ENCODE assay signal across 26 cellular contexts in the genomic region with DNA sequence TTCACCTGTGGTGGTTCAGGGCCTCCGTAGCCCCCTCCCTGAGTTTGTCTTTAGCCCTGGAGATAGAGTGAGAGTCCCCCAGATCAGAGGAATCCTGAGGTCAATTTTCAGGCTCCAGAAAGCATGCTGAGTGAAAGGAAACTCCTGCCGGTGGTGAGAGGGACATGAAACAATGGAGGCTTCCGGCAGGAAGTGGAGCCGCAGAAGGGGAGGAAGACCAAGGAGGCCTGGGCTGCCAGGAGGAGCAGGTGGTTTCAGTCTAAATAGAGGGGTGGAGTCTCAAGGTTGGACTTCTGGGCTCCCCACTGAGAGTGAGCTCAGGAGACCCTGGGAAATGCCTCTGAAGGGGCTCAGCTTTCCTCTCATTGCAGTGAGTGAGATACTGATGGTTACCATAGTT. TPM values are rescaled to one million over a fixed set of nuclear protein-coding genes. Genes with fewer than 3 reads are reported as not detected.
DNase-seq lines count a peak whose midpoint lies in the region; ATAC-seq, FAIRE-seq and TF ChIP-seq lines count a peak whose summit lies in the region.
"Had no signal": no experiment of that assay in that cellular context is flagged by ENCODE, and none has a peak within 500 bp of the region (broad histone marks: within the 10 kb centered on the region; RNA-seq: fewer than 3 reads in every experiment).

No MANE protein-coding gene starts in this region.

- H3K27me3 Mint-ChIP-seq in osteocyte (ENCODE audit: unreplicated experiment) = peaks cover 21% of the 10 kb centered on the region

- intact Hi-C loops in K562 (cut with micrococcal nuclease) = no loop called here
- intact Hi-C loops in gastrocnemius medialis (cut with DNase I; ENCODE audit: low total_unique reads) = no loop called here

- CTCF ChIA-PET in K562 (lab: Yijun Ruan, JAX; ENCODE audit: low intra/inter-chr PET ratio) = no interaction called here

- H3K27ac Mint-ChIP-seq in osteocyte (ENCODE audit: unreplicated experiment) = no peak overlapping the region
- H3K27ac Mint-ChIP-seq: activated naive CD4-positive, alpha-beta T cell treated with anti-CD3 and anti-CD28 coated beads, Interleukin-2, amount 10 ng/mL, durations not matched to agents 7 days and 5 days; activated T-cell treated with anti-CD3 and anti-CD28 coated beads, Interleukin-2, amount 50 U/mL, for 72 hours; CD8-positive, alpha-beta memory T cell; mesothelial cell of epicardium; naive thymus-derived CD8-positive, alpha-beta T cell; stimulated activated memory B cell treated with anti-CD40 and anti-IgM and Interleukin-4, amounts not matched to agents 10 μg/mL and 1 μg/mL and 100 μg/mL, for 72 hours had no signal

- H3K79me2 ChIP-seq in K562 (ENCODE audit: control insufficient read depth, insufficient read depth, low read length) = no peaks in the 10 kb centered on the region

- no peak overlapping the region for H3K4me2 ChIP-seq in K562 (ENCODE audit: insufficient read depth, low read length)

- no peak overlapping the region for H3K9ac ChIP-seq in K562 (ENCODE audit: insufficient read depth in 1 of 2, low read depth in 2 of 2, low read length in 2 of 2)

- H3K4me1 Mint-ChIP-seq in osteocyte (ENCODE audit: unreplicated experiment) = no peaks in the 10 kb centered on the region
- H3K4me1 Mint-ChIP-seq: CD8-positive, alpha-beta memory T cell; stimulated activated memory B cell treated with anti-CD40 and anti-IgM and Interleukin-4, amounts not matched to agents 10 μg/mL and 1 μg/mL and 100 μg/mL, for 72 hours had no signal

- WGBS in K562 (ENCODE audit: insufficient coverage, low coverage, missing lambda C conversion rate) = 36% methylated on average over 4 of the region's 4 CpGs

- TF ChIP-seq POLR2A in K562 (conservative IDR thresholded peaks at IDR 0.05) (no peak), gastrocnemius medialis (IDR thresholded peaks at IDR 0.05) (no peak)

- H3K9me3 ChIP-seq in K562 (replicated peaks; ENCODE audit: control insufficient read depth, insufficient read depth, low read depth, low read length) (no peaks in the 10 kb centered on the region; the same call in 1 of the 2 replicates), gastrocnemius medialis (no peaks in the 10 kb centered on the region)
- H3K9me3 ChIP-seq: gastroesophageal sphincter, HAP-1, pancreas, thyroid gland had no signal

- peaks cover 10% of the 10 kb centered on the region for H3K9me3 Mint-ChIP-seq in osteocyte (ENCODE audit: unreplicated experiment)
- H3K9me3 Mint-ChIP-seq: activated T-cell treated with anti-CD3 and anti-CD28 coated beads, Interleukin-2, amount 50 U/mL, for 72 hours had no signal

- H3K27me3 ChIP-seq in K562 (ENCODE audit: control insufficient read depth in 2 of 2, insufficient read depth in 2 of 2, low read length in 2 of 2) (peaks cover 0 to 8% of the 10 kb centered on the region in 2 experiments; a peak in 1 of 5 replicates), gastrocnemius medialis (no peaks in the 10 kb centered on the region)
- H3K27me3 ChIP-seq: pancreas, thyroid gland had no signal

- H2AFZ ChIP-seq in K562 (ENCODE audit: low read depth, low read length) = no peak overlapping the region

- no peaks in the 10 kb centered on the region for H3K36me3 ChIP-seq in K562 (ENCODE audit: control insufficient read depth, insufficient read depth, low read length)
- no peaks in the 10 kb centered on the region for H3K36me3 ChIP-seq in gastrocnemius medialis
- H3K36me3 ChIP-seq: gastroesophageal sphincter, HAP-1, pancreas, thyroid gland had no signal

- no peaks in the 10 kb centered on the region for H3K9me1 ChIP-seq in K562 (ENCODE audit: control insufficient read depth, insufficient read depth, low read length)

- POLR2A ChIA-PET in K562 (lab: Yijun Ruan, JAX) = interaction anchor here (0.6 kb wide), 2 partner anchors 227 to 1482 kb away, joined by 3 read pairs; no protein-coding TSS in a partner anchor

- in situ Hi-C loops in K562 (cut with MboI) (no loop called here), gastrocnemius medialis (cut with MboI; ENCODE audit: low sequenced_read_pairs in 4 of 4) (no loop called here)

- no peak overlapping the region for H3K4me3 Mint-ChIP-seq in osteocyte (ENCODE audit: unreplicated experiment)
- H3K4me3 Mint-ChIP-seq: activated naive CD4-positive, alpha-beta T cell treated with anti-CD3 and anti-CD28 coated beads, Interleukin-2, amount 10 ng/mL, durations not matched to agents 7 days and 5 days; activated T-cell treated with anti-CD3 and anti-CD28 coated beads, Interleukin-2, amount 50 U/mL, for 72 hours; CD8-positive, alpha-beta memory T cell; mesothelial cell of epicardium; naive thymus-derived CD8-positive, alpha-beta T cell; stimulated activated memory B cell treated with anti-CD40 and anti-IgM and Interleukin-4, amounts not matched to agents 10 μg/mL and 1 μg/mL and 100 μg/mL, for 72 hours had no signal

- no peak for FAIRE-seq in K562 (lab: Jason Lieb, UNC)
- FAIRE-seq: pancreas had no signal

- TF ChIP-seq RAD21 in K562 (CRISPR knock-in tag; conservative IDR thresholded peaks at IDR 0.05 in 1 of 2, IDR thresholded peaks at IDR 0.05 in 1 of 2) = no peak

- peaks cover 9% of the 10 kb centered on the region; the same call in 1 of the 2 replicates for H4K20me1 ChIP-seq in K562 (replicated peaks; ENCODE audit: control insufficient read depth, insufficient read depth, low read length)

- H3K4me1 ChIP-seq in K562 (replicated peaks in 1 of 2; ENCODE audit: control insufficient read depth in 2 of 2, insufficient read depth in 2 of 2, low read length in 2 of 2) (no peaks in the 10 kb centered on the region; a peak in 1 of 5 replicates), gastrocnemius medialis (peaks cover 6 to 15% of the 10 kb centered on the region in 2 donors)
- H3K4me1 ChIP-seq: HAP-1 had no signal

- H3K36me3 Mint-ChIP-seq in osteocyte (ENCODE audit: unreplicated experiment) = no peaks in the 10 kb centered on the region
- H3K36me3 Mint-ChIP-seq: activated naive CD4-positive, alpha-beta T cell treated with anti-CD3 and anti-CD28 coated beads, Interleukin-2, amount 10 ng/mL, durations not matched to agents 7 days and 5 days; CD8-positive, alpha-beta memory T cell; mesothelial cell of epicardium; stimulated activated memory B cell treated with anti-CD40 and anti-IgM and Interleukin-4, amounts not matched to agents 10 μg/mL and 1 μg/mL and 100 μg/mL, for 72 hours had no signal

- H3K27ac ChIP-seq in K562 (ENCODE audit: extremely low read depth, low read depth, low read length) (no peak overlapping the region), gastrocnemius medialis (peak overlapping the region; percentile 37 to 78 (median 70))
- H3K27ac ChIP-seq: thyroid gland had no signal

- peak; percentile 64 for DNase-seq in Jurkat, Clone E6-1 (ENCODE audit: low read depth, low spot score)
- DNase-seq in K562 (ENCODE audit: extremely low read depth in 1 of 4, low spot score in 3 of 4) = no peak
- peak; percentile 44 for DNase-seq in left kidney (ENCODE audit: low read depth, low spot score)
- no peak for DNase-seq in gastrocnemius medialis
- DNase-seq in osteocyte (ENCODE audit: extremely low spot score, unreplicated experiment) = no peak
- DNase-seq in COLO668 (lab: John Stamatoyannopoulos, UW; ENCODE audit: unreplicated experiment) = no peak
- DNase-seq in NCI-H748 treated with DMSO at 0.1 percent for 48 hours (lab: John Stamatoyannopoulos, UW) = no peak
- DNase-seq: activated naive CD4-positive, alpha-beta T cell treated with anti-CD3 and anti-CD28 coated beads, Interleukin-2, amount 10 ng/mL, durations not matched to agents 7 days and 5 days; activated T-cell treated with anti-CD3 and anti-CD28 coated beads, Interleukin-2, amount 50 U/mL, for 72 hours; anterior cingulate cortex; CD8-positive, alpha-beta memory T cell; DMS79; Karpas-422; naive thymus-derived CD8-positive, alpha-beta T cell; NCI-H1048; NCI-H1930; NCI-H226; pancreas; SW 1271; thyroid gland had no signal

- no peak for TF ChIP-seq CTCF in K562 (IDR thresholded peaks at IDR 0.05 in 2 of 3, conservative IDR thresholded peaks at IDR 0.05 in 1 of 3; ENCODE audit: insufficient read depth in 2 of 3, low read depth in 1 of 3, low read length in 3 of 3)
- TF ChIP-seq CTCF in gastrocnemius medialis (IDR thresholded peaks at IDR 0.05 in 4 of 5, conservative IDR thresholded peaks at IDR 0.05 in 1 of 5) = no peak
- TF ChIP-seq CTCF in osteocyte (IDR thresholded peaks at IDR 0.05) = no peak

- no peak for TF ChIP-seq EP300 in K562 (IDR thresholded peaks at IDR 0.05; ENCODE audit: low read length)

- BruUV-seq in K562 (replicated peaks; lab: Mats Ljungman, UMichigan) = no TSS peak

- ATAC-seq in K562 (no peak), gastrocnemius medialis (peak in 1 of 2 donors; percentile 39)
- ATAC-seq: activated T-cell treated with anti-CD3 and anti-CD28 coated beads, Interleukin-2, amount 50 U/mL, for 72 hours; gastroesophageal sphincter; naive thymus-derived CD8-positive, alpha-beta T cell; pancreas; stimulated activated memory B cell treated with anti-CD40 and anti-IgM and Interleukin-4, amounts not matched to agents 10 μg/mL and 1 μg/mL and 100 μg/mL, for 72 hours had no signal

- no peak overlapping the region for H3K4me3 ChIP-seq in Jurkat, Clone E6-1 (ENCODE audit: low read length)
- H3K4me3 ChIP-seq in K562 (no peak overlapping the region), gastrocnemius medialis (no peak overlapping the region)
- H3K4me3 ChIP-seq: gastroesophageal sphincter, HAP-1, pancreas, thyroid gland had no signal

TF ChIP-seq in K562, 482 proteins besides CTCF, POLR2A, EP300 and RAD21 (continues in another document):
- TF ChIP-seq KLF13 (tag; IDR thresholded peaks at IDR 0.05; ENCODE audit: borderline replicate concordance, low read depth) = no peak

RNA-seq across cellular contexts. Expression of a gene that starts 10.6 kb away (rescaled TPM):
- polyA plus RNA-seq in Jurkat, Clone E6-1 (2012; ENCODE audit: insufficient read depth, insufficient read length) = not detected
- total RNA-seq in K562 (2011; cell fraction: chromatin; rRNA removed; ENCODE audit: low replicate concordance) = 25.3 and 26.7 TPM in 2 replicates
- 13.2 and 14.5 TPM in 2 replicates for total RNA-seq in K562 (2011; cell fraction: nucleolus; rRNA removed)
- 14.8 and 19.4 TPM in 2 replicates for total RNA-seq in K562 (2011; cell fraction: nucleoplasm; rRNA removed)
- total RNA-seq in K562 (2014; rRNA removed) (6.2 and 7.5 TPM in 2 replicates), K562 (2014; rRNA removed; fragmentation: Illumina TruSeq; extraction: Trizol) (8.5 and 9.2 TPM in 2 replicates), K562 (2015; rRNA removed; fragmentation: Illumina TruSeq; extraction: Trizol) (13.8 and 14.7 TPM in 2 replicates), K562 (2021) (11.6 and 13.1 TPM in 2 replicates), gastrocnemius medialis (10 to 100 TPM in 1 of 4 donors, 1 to 10 TPM in 3; 1.9 to 17.6 (median 5.0) TPM), osteocyte (0.18 and 0.54 TPM in 2 replicates)
- polyA plus RNA-seq in K562 (2011; rRNA removed) (2.8 and 4.7 TPM in 2 replicates), K562 (2014; fragmentation: Illumina TruSeq; extraction: Trizol) (11.3 and 12.3 TPM in 2 replicates), K562 (2014; fragmentation: Nextera tagmentation; extraction: Ambion mirVana) (1 to 10 TPM in 1 of 2 experiments, under 1 TPM in 1; 0.70 to 1.8 TPM), K562 (2014; rRNA removed) (7.6 and 12.9 TPM in 2 replicates)
- polyA plus RNA-seq in K562 (2011; cell fraction: cytosol; rRNA removed) = 1.4 and 4.9 TPM in 2 replicates
- 5.4 and 17.4 TPM in 2 replicates for polyA plus RNA-seq in K562 (2011; cell fraction: nucleus; rRNA removed)
- polyA plus RNA-seq in K562 (2012) = 17.0 and 18.1 TPM in 2 replicates
- polyA minus RNA-seq in K562 (2011; rRNA and poly(A)+ RNA removed) = 4.3 and 5.0 TPM in 2 replicates
- polyA minus RNA-seq in K562 (2011; cell fraction: cytosol; rRNA and poly(A)+ RNA removed) = 3.2 and 5.4 TPM in 2 replicates
- polyA minus RNA-seq in K562 (2011; cell fraction: nucleus; rRNA and poly(A)+ RNA removed) = 7.4 and 8.1 TPM in 2 replicates
- total RNA-seq: activated CD8-positive, alpha-beta memory T cell treated with anti-CD3 and anti-CD28 coated beads for 36 hours; activated T-cell treated with anti-CD3 and anti-CD28 coated beads, Interleukin-2, amount 50 U/mL, for 72 hours; HT1080; mesothelial cell of epicardium had no signal
- polyA plus RNA-seq: CD8-positive, alpha-beta memory T cell; naive thymus-derived CD8-positive, alpha-beta T cell had no signal

Comparison
In these comparisons a context has a peak if more than half of its experiments do, and no peak if none do; other contexts are left out.
1. DNase-seq: peak in Jurkat, Clone E6-1 (single experiment) and left kidney (single experiment); none in K562 (0 of 4), gastrocnemius medialis (0 of 2), osteocyte (single experiment), COLO668 (single experiment) and NCI-H748 treated with DMSO at 0.1 percent for 48 hours (single experiment).